9 cellular contexts compared by ENCODE assay signal in genomic region chr5:172002310-172002709, GRCh38. TPM values are rescaled to one million over a fixed set of nuclear protein-coding genes. Genes with fewer than 3 reads are reported as not detected.
DNase-seq lines count a peak whose midpoint lies in the region; TF ChIP-seq lines count a peak whose summit lies in the region.
"Had no signal": no experiment of that assay in that cellular context is flagged by ENCODE, and none has a peak within 500 bp of the region (broad histone marks: within the 10 kb centered on the region; RNA-seq: fewer than 3 reads in every experiment).

No MANE protein-coding gene starts in this region.

- H3F3A ChIP-seq in neural progenitor cell (ENCODE audit: low read depth) = peaks cover 42% of the 10 kb centered on the region

- no TSS peak for BruUV-seq in Calu3 (replicated peaks; lab: Mats Ljungman, UMichigan)

- H3K9me3 Mint-ChIP-seq in Calu3 (ENCODE audit: low read depth, unreplicated experiment) (no peaks in the 10 kb centered on the region), neural progenitor cell (no peaks in the 10 kb centered on the region)
- H3K9me3 Mint-ChIP-seq in activated T-helper 1 cell treated with anti-CD3 and anti-CD28 coated beads, Interleukin-12 subunit alpha, Interleukin-12 subunit beta, Interleukin-2, Interleukin-4 antibody, amounts not matched to agents 30 ng/mL and 10 ng/mL and 1 ng/mL, durations not matched to agents 14 hours and 24 hours and 36 hours = no peaks in the 10 kb centered on the region

- H3K27me3 Mint-ChIP-seq in Calu3 (ENCODE audit: unreplicated experiment) = no peaks in the 10 kb centered on the region
- peaks cover 2% of the 10 kb centered on the region for H3K27me3 Mint-ChIP-seq in neural progenitor cell (ENCODE audit: insufficient read depth, low read depth)
- no peaks in the 10 kb centered on the region for H3K27me3 Mint-ChIP-seq in activated T-helper 1 cell treated with anti-CD3 and anti-CD28 coated beads, Interleukin-12 subunit alpha, Interleukin-12 subunit beta, Interleukin-2, Interleukin-4 antibody, amounts not matched to agents 30 ng/mL and 10 ng/mL and 1 ng/mL, durations not matched to agents 14 hours and 24 hours and 36 hours (ENCODE audit: insufficient read depth)
- H3K27me3 Mint-ChIP-seq: naive B cell had no signal

- DNase-seq in Calu3 (peak; percentile 34), HEK293T (ENCODE audit: extremely low spot score) (peak; percentile 49), astrocyte of the spinal cord (ENCODE audit: low read depth, low spot score) (peak; percentile 15), neural progenitor cell (ENCODE audit: low spot score) (peak; percentile 57), dorsolateral prefrontal cortex (no peak), hypothalamus (lab: John Stamatoyannopoulos, UW) (no peak)
- no peak for DNase-seq in activated T-helper 1 cell treated with anti-CD3 and anti-CD28 coated beads, Interleukin-12 subunit alpha, Interleukin-12 subunit beta, Interleukin-2, Interleukin-4 antibody, amounts not matched to agents 30 ng/mL and 10 ng/mL and 1 ng/mL, durations not matched to agents 14 hours and 24 hours and 36 hours (ENCODE audit: low spot score)
- DNase-seq: caudate nucleus, naive B cell had no signal

- H3K36me3 Mint-ChIP-seq in Calu3 (ENCODE audit: insufficient read depth, unreplicated experiment) (peaks cover 38% of the 10 kb centered on the region), neural progenitor cell (peaks cover 11% of the 10 kb centered on the region)
- peaks cover 30% of the 10 kb centered on the region for H3K36me3 Mint-ChIP-seq in activated T-helper 1 cell treated with anti-CD3 and anti-CD28 coated beads, Interleukin-12 subunit alpha, Interleukin-12 subunit beta, Interleukin-2, Interleukin-4 antibody, amounts not matched to agents 30 ng/mL and 10 ng/mL and 1 ng/mL, durations not matched to agents 14 hours and 24 hours and 36 hours (ENCODE audit: low read depth)
- H3K36me3 Mint-ChIP-seq: naive B cell had no signal

- H3K4me1 Mint-ChIP-seq in Calu3 (ENCODE audit: low read depth, unreplicated experiment) (peaks cover 70% of the 10 kb centered on the region), neural progenitor cell (peaks cover 22% of the 10 kb centered on the region)
- peaks cover 75% of the 10 kb centered on the region for H3K4me1 Mint-ChIP-seq in activated T-helper 1 cell treated with anti-CD3 and anti-CD28 coated beads, Interleukin-12 subunit alpha, Interleukin-12 subunit beta, Interleukin-2, Interleukin-4 antibody, amounts not matched to agents 30 ng/mL and 10 ng/mL and 1 ng/mL, durations not matched to agents 14 hours and 24 hours and 36 hours (ENCODE audit: low read depth)

- CTCF ChIA-PET in Calu3 (lab: Charles Lee) = no interaction called here
- CTCF ChIA-PET in HEK293T (lab: Yijun Ruan, JAX) = interaction anchor here (0.7 kb wide), 1 partner anchor 9 kb away, joined by 5 read pairs; no protein-coding TSS in a partner anchor

- in situ Hi-C loops in astrocyte of the spinal cord (cut with HindIII; ENCODE audit: low sequenced_read_pairs) = no loop called here

- H3K4me3 Mint-ChIP-seq in Calu3 (ENCODE audit: low read depth, unreplicated experiment) = peak overlapping the region; percentile 59
- H3K4me3 Mint-ChIP-seq in neural progenitor cell = no peak overlapping the region
- no peak overlapping the region for H3K4me3 Mint-ChIP-seq in activated T-helper 1 cell treated with anti-CD3 and anti-CD28 coated beads, Interleukin-12 subunit alpha, Interleukin-12 subunit beta, Interleukin-2, Interleukin-4 antibody, amounts not matched to agents 30 ng/mL and 10 ng/mL and 1 ng/mL, durations not matched to agents 14 hours and 24 hours and 36 hours

- TF ChIP-seq CTCF in Calu3 (IDR thresholded peaks at IDR 0.05; ENCODE audit: unreplicated experiment) = peak; percentile 22
- TF ChIP-seq CTCF in astrocyte of the spinal cord (IDR thresholded peaks at IDR 0.05; ENCODE audit: low read depth, low read length) = peak; percentile 58
- peak; percentile 65 for TF ChIP-seq CTCF in neural progenitor cell (IDR thresholded peaks at IDR 0.05)
- TF ChIP-seq CTCF in dorsolateral prefrontal cortex (IDR thresholded peaks at IDR 0.05 in 54 of 56, conservative IDR thresholded peaks at IDR 0.05 in 2 of 56; ENCODE audit: low read depth in 1 of 56, partially characterized antibody in 56 of 56) = peak in 13 of 56 donors; percentile 9 to 38 (median 16)

- H3K4me2 ChIP-seq in neural progenitor cell = no peak overlapping the region

- H3K27me3 ChIP-seq in neural progenitor cell (no peaks in the 10 kb centered on the region), dorsolateral prefrontal cortex (no peaks in the 10 kb centered on the region)

- peaks cover 56% of the 10 kb centered on the region for H3K4me1 ChIP-seq in neural progenitor cell

- POLR2A ChIA-PET in HEK293T (lab: Yijun Ruan, JAX) = no interaction called here

- no peaks in the 10 kb centered on the region for H3K36me3 ChIP-seq in neural progenitor cell

- H3K4me3 ChIP-seq in astrocyte of the spinal cord (ENCODE audit: low read depth, low read length) (no peak overlapping the region), neural progenitor cell (no peak overlapping the region), dorsolateral prefrontal cortex (no peak overlapping the region)

- H2AFZ ChIP-seq in neural progenitor cell (replicated peaks) = no peak overlapping the region

- no peak overlapping the region for H3K9ac ChIP-seq in neural progenitor cell

- H3K27ac ChIP-seq in neural progenitor cell (no peak overlapping the region), dorsolateral prefrontal cortex (no peak overlapping the region)

- intact Hi-C loops in Calu3 (cut with micrococcal nuclease; ENCODE audit: unreplicated experiment) (loop anchor here (2.0 to 10.0 kb wide), 3 partner anchors 48 to 608 kb away; no protein-coding TSS in a partner anchor), dorsolateral prefrontal cortex (cut with DNase I) (no loop called here)
- intact Hi-C loops in activated T-helper 1 cell treated with anti-CD3 and anti-CD28 coated beads, Interleukin-12 subunit alpha, Interleukin-12 subunit beta, Interleukin-2, Interleukin-4 antibody, amounts not matched to agents 30 ng/mL and 10 ng/mL and 1 ng/mL, durations not matched to agents 14 hours and 24 hours and 36 hours (cut with micrococcal nuclease) = loop anchor here (10.0 kb wide), 2 partner anchors 1332 to 1708 kb away; partner anchors contain the start of gene LCP2

- peaks cover 80% of the 10 kb centered on the region for H4K20me1 ChIP-seq in neural progenitor cell (ENCODE audit: low read depth)

- no peaks in the 10 kb centered on the region for H3K9me3 ChIP-seq in neural progenitor cell (ENCODE audit: low read depth)

- H3K27ac Mint-ChIP-seq in Calu3 (ENCODE audit: unreplicated experiment) (peak overlapping the region; percentile 18), neural progenitor cell (no peak overlapping the region)
- no peak overlapping the region for H3K27ac Mint-ChIP-seq in activated T-helper 1 cell treated with anti-CD3 and anti-CD28 coated beads, Interleukin-12 subunit alpha, Interleukin-12 subunit beta, Interleukin-2, Interleukin-4 antibody, amounts not matched to agents 30 ng/mL and 10 ng/mL and 1 ng/mL, durations not matched to agents 14 hours and 24 hours and 36 hours

- peaks cover 92% of the 10 kb centered on the region for H3K79me2 ChIP-seq in neural progenitor cell (ENCODE audit: low read depth)

TF ChIP-seq in HEK293T, 16 proteins besides CTCF, POLR2A, EP300 and RAD21:
- TF ChIP-seq ARNT (IDR thresholded peaks at IDR 0.05) (no peak), NFRKB (IDR thresholded peaks at IDR 0.05) (no peak), LEF1 (IDR thresholded peaks at IDR 0.05; ENCODE audit: borderline replicate concordance) (no peak), FOXM1 (IDR thresholded peaks at IDR 0.05; ENCODE audit: borderline replicate concordance) (no peak), BHLHE40 (IDR thresholded peaks at IDR 0.05; ENCODE audit: borderline replicate concordance) (no peak), ZNF384 (IDR thresholded peaks at IDR 0.05) (no peak; the same call in 1 of the 2 replicates), FOXK2 (IDR thresholded peaks at IDR 0.05) (no peak), ELF4 (IDR thresholded peaks at IDR 0.05) (no peak), SUZ12 (IDR thresholded peaks at IDR 0.05) (no peak), L3MBTL2 (conservative IDR thresholded peaks at IDR 0.05) (no peak), TARDBP (IDR thresholded peaks at IDR 0.05) (no peak), FOXA1 (IDR thresholded peaks at IDR 0.05) (no peak), SP1 (IDR thresholded peaks at IDR 0.05) (no peak), HDGF (IDR thresholded peaks at IDR 0.05; ENCODE audit: borderline replicate concordance) (no peak), CTBP1 (IDR thresholded peaks at IDR 0.05; ENCODE audit: borderline replicate concordance) (no peak)
- TF ChIP-seq, protein P1, sequence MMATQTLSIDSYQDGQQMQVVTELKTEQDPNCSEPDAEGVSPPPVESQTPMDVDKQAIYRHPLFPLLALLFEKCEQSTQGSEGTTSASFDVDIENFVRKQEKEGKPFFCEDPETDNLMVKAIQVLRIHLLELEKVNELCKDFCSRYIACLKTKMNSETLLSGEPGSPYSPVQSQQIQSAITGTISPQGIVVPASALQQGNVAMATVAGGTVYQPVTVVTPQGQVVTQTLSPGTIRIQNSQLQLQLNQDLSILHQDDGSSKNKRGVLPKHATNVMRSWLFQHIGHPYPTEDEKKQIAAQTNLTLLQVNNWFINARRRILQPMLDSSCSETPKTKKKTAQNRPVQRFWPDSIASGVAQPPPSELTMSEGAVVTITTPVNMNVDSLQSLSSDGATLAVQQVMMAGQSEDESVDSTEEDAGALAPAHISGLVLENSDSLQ (IDR thresholded peaks at IDR 0.05) = no peak
TF ChIP-seq in HEK293T: peak in this region for 0.

RNA-seq across cellular contexts. Expression of gene FBXW11, which starts 4.1 kb away (rescaled TPM):
- total RNA-seq in Calu3 (2022) (63.3 and 66.4 TPM in 2 replicates), neural progenitor cell (ENCODE audit: low replicate concordance) (74.5 and 79.1 TPM in 2 replicates), dorsolateral prefrontal cortex (100 to 1,000 TPM in 107 of 120 experiments, 10 to 100 TPM in 13; 88.4 to 136 (median 113) TPM)
- total RNA-seq in activated T-helper 1 cell treated with anti-CD3 and anti-CD28 coated beads, Interleukin-12 subunit alpha, Interleukin-12 subunit beta, Interleukin-2, Interleukin-4 antibody, amounts not matched to agents 30 ng/mL and 10 ng/mL and 1 ng/mL, durations not matched to agents 14 hours and 24 hours and 36 hours = 55.6 and 57.9 TPM in 2 replicates

Comparison
In these comparisons a context has a peak if more than half of its experiments do, and no peak if none do; other contexts are left out.
1. DNase-seq: peak in Calu3 (single experiment), HEK293T (single experiment), astrocyte of the spinal cord (single experiment) and neural progenitor cell (single experiment); none in dorsolateral prefrontal cortex (0 of 10), hypothalamus (0 of 51) and activated T-helper 1 cell treated with anti-CD3 and anti-CD28 coated beads, Interleukin-12 subunit alpha, Interleukin-12 subunit beta, Interleukin-2, Interleukin-4 antibody, amounts not matched to agents 30 ng/mL and 10 ng/mL and 1 ng/mL, durations not matched to agents 14 hours and 24 hours and 36 hours (single experiment).
2. intact Hi-C loops: an anchor here in Calu3 (2.0 to 10.0 kb wide) and activated T-helper 1 cell treated with anti-CD3 and anti-CD28 coated beads, Interleukin-12 subunit alpha, Interleukin-12 subunit beta, Interleukin-2, Interleukin-4 antibody, amounts not matched to agents 30 ng/mL and 10 ng/mL and 1 ng/mL, durations not matched to agents 14 hours and 24 hours and 36 hours (10.0 kb wide); none called in dorsolateral prefrontal cortex.